ENCODE assay signal across 1 cellular context in the genomic region with DNA sequence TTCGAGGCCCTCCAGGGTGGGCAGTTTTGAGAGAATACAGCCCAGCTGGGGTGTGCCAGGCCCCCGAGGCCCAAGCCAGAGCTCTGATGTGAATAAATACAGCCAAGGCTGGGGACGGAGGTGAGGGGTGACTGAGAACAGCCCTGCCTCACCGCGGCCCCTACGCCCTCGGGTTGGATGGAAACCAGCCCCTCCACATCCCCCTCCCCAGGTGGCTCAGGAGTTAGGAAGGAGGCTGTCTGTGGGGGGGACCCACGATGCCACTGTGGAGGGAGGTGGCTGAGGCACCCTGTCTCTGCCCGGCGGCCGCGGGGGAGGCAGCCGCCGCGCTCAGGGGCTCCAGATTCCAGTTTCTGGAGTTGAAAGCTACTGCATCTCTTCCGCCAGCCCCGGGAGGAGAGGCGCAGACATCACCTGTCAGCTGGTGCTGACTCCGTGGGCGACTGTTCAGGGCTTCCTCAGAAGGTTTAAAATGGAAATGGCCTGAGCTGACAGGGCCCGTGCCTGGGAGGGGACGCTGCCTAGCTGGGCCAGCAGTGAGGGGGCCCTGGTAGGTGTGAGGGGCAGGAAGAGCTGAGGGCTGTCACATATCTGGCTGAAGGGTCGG.
A peak's percentile ranks its signal among the peaks of the same experiment; 100 is the strongest.
TF ChIP-seq lines count a peak whose summit lies in the region.

No MANE protein-coding gene starts in this region.

TF ChIP-seq in K562, 482 proteins besides CTCF, POLR2A, EP300 and RAD21:
- TF ChIP-seq RREB1 (CRISPR knock-in tag; IDR thresholded peaks at IDR 0.05), result no peak
- TF ChIP-seq PKNOX1 (IDR thresholded peaks at IDR 0.05), result 0 out of 2 replicates have a peak, but pooled peaks have one; percentile 18
- TF ChIP-seq POLR2G (IDR thresholded peaks at IDR 0.05; ENCODE audit: low read depth, low read length), result 0 out of 2 replicates have a peak, but pooled peaks have one; percentile 38
